Comparison of ENCODE assay signal across 1 cellular context in the genomic region with DNA sequence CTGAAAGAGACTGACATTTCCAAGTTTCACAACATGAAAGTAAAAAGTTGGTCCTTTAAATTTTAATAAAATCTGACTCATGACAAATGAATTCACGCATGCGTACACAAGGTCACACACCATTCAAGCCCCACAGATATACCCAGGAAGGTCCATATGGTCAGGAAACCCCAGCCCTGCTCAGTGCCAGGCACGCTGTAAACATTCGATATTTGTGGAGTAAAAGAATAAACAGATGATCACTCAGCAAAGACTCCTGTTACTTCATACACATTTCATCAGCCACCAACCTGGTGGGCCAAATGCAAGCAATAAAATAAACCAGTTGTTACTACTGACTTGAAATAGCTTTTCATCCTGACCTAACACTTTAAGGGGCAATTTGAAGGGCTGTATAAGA.
TF ChIP-seq lines count a peak whose summit lies in the region.

No MANE protein-coding gene starts in this region.

TF ChIP-seq in GM23338, 12 proteins besides CTCF, POLR2A, EP300 and RAD21:
- TF ChIP-seq, protein P1, sequence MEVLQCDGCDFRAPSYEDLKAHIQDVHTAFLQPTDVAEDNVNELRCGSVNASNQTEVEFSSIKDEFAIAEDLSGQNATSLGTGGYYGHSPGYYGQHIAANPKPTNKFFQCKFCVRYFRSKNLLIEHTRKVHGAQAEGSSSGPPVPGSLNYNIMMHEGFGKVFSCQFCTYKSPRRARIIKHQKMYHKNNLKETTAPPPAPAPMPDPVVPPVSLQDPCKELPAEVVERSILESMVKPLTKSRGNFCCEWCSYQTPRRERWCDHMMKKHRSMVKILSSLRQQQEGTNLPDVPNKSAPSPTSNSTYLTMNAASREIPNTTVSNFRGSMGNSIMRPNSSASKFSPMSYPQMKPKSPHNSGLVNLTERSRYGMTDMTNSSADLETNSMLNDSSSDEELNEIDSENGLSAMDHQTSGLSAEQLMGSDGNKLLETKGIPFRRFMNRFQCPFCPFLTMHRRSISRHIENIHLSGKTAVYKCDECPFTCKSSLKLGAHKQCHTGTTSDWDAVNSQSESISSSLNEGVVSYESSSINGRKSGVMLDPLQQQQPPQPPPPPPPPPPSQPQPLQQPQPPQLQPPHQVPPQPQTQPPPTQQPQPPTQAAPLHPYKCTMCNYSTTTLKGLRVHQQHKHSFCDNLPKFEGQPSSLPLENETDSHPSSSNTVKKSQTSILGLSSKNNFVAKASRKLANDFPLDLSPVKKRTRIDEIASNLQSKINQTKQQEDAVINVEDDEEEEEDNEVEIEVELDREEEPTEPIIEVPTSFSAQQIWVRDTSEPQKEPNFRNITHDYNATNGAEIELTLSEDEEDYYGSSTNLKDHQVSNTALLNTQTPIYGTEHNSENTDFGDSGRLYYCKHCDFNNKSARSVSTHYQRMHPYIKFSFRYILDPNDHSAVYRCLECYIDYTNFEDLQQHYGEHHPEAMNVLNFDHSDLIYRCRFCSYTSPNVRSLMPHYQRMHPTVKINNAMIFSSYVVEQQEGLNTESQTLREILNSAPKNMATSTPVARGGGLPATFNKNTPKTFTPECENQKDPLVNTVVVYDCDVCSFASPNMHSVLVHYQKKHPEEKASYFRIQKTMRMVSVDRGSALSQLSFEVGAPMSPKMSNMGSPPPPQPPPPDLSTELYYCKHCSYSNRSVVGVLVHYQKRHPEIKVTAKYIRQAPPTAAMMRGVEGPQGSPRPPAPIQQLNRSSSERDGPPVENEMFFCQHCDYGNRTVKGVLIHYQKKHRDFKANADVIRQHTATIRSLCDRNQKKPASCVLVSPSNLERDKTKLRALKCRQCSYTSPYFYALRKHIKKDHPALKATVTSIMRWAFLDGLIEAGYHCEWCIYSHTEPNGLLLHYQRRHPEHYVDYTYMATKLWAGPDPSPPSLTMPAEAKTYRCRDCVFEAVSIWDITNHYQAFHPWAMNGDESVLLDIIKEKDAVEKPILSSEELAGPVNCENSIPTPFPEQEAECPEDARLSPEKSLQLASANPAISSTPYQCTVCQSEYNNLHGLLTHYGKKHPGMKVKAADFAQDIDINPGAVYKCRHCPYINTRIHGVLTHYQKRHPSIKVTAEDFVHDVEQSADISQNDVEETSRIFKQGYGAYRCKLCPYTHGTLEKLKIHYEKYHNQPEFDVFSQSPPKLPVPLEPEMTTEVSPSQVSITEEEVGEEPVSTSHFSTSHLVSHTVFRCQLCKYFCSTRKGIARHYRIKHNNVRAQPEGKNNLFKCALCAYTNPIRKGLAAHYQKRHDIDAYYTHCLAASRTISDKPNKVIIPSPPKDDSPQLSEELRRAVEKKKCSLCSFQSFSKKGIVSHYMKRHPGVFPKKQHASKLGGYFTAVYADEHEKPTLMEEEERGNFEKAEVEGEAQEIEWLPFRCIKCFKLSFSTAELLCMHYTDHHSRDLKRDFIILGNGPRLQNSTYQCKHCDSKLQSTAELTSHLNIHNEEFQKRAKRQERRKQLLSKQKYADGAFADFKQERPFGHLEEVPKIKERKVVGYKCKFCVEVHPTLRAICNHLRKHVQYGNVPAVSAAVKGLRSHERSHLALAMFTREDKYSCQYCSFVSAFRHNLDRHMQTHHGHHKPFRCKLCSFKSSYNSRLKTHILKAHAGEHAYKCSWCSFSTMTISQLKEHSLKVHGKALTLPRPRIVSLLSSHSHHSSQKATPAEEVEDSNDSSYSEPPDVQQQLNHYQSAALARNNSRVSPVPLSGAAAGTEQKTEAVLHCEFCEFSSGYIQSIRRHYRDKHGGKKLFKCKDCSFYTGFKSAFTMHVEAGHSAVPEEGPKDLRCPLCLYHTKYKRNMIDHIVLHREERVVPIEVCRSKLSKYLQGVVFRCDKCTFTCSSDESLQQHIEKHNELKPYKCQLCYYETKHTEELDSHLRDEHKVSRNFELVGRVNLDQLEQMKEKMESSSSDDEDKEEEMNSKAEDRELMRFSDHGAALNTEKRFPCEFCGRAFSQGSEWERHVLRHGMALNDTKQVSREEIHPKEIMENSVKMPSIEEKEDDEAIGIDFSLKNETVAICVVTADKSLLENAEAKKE (CRISPR knock-in tag; IDR thresholded peaks at IDR 0.05) = no peak
- TF ChIP-seq ZNF331 (CRISPR knock-in tag; IDR thresholded peaks at IDR 0.05; ENCODE audit: low read depth) (no peak), STAT1 (IDR thresholded peaks at IDR 0.05; ENCODE audit: unreplicated experiment) (no peak), JUNB (IDR thresholded peaks at IDR 0.05; ENCODE audit: unreplicated experiment) (no peak), CREB1 (CRISPR knock-in tag; IDR thresholded peaks at IDR 0.05; ENCODE audit: low read depth) (no peak), EZH2 (IDR thresholded peaks at IDR 0.05; ENCODE audit: low read depth, unreplicated experiment) (no peak), EZH2phosphoT487 (IDR thresholded peaks at IDR 0.05; ENCODE audit: unreplicated experiment) (no peak), NANOG (IDR thresholded peaks at IDR 0.05; ENCODE audit: borderline replicate concordance) (no peak), ZNF114 (CRISPR knock-in tag; IDR thresholded peaks at IDR 0.05) (no peak), POLR2AphosphoS5 (IDR thresholded peaks at IDR 0.05; ENCODE audit: low read depth) (no peak)
- TF ChIP-seq, protein P2, sequence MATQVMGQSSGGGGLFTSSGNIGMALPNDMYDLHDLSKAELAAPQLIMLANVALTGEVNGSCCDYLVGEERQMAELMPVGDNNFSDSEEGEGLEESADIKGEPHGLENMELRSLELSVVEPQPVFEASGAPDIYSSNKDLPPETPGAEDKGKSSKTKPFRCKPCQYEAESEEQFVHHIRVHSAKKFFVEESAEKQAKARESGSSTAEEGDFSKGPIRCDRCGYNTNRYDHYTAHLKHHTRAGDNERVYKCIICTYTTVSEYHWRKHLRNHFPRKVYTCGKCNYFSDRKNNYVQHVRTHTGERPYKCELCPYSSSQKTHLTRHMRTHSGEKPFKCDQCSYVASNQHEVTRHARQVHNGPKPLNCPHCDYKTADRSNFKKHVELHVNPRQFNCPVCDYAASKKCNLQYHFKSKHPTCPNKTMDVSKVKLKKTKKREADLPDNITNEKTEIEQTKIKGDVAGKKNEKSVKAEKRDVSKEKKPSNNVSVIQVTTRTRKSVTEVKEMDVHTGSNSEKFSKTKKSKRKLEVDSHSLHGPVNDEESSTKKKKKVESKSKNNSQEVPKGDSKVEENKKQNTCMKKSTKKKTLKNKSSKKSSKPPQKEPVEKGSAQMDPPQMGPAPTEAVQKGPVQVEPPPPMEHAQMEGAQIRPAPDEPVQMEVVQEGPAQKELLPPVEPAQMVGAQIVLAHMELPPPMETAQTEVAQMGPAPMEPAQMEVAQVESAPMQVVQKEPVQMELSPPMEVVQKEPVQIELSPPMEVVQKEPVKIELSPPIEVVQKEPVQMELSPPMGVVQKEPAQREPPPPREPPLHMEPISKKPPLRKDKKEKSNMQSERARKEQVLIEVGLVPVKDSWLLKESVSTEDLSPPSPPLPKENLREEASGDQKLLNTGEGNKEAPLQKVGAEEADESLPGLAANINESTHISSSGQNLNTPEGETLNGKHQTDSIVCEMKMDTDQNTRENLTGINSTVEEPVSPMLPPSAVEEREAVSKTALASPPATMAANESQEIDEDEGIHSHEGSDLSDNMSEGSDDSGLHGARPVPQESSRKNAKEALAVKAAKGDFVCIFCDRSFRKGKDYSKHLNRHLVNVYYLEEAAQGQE (IDR thresholded peaks at IDR 0.05; ENCODE audit: unreplicated experiment) = no peak
- TF ChIP-seq, protein P3, sequence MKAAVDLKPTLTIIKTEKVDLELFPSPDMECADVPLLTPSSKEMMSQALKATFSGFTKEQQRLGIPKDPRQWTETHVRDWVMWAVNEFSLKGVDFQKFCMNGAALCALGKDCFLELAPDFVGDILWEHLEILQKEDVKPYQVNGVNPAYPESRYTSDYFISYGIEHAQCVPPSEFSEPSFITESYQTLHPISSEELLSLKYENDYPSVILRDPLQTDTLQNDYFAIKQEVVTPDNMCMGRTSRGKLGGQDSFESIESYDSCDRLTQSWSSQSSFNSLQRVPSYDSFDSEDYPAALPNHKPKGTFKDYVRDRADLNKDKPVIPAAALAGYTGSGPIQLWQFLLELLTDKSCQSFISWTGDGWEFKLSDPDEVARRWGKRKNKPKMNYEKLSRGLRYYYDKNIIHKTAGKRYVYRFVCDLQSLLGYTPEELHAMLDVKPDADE (IDR thresholded peaks at IDR 0.05) = no peak
TF ChIP-seq in GM23338: peak in this region for 0.
